Comparison of ENCODE assay signal across 17 cellular contexts in the genomic region with DNA sequence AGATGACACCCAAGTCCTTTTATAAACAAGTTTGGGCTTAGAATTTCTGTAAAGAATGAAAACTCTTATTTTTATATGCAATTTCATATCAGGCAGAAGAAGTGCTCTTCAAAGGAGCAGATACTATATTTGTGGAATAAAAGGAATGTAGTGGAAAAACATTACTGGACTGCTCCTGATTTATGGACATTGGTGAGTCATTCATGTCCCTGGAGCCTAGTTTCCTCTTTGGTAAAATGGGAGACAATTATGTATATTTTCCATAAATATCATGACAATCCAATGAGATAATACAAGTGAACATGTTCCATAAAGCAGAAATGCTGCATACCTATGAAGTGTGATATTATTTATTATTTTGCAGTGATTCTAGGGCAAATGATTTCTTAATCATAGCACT.
DNase-seq lines count a peak whose midpoint lies in the region; ATAC-seq and TF ChIP-seq lines count a peak whose summit lies in the region.
"Had no signal": no experiment of that assay in that cellular context is flagged by ENCODE, and none has a peak within 500 bp of the region (broad histone marks: within the 10 kb centered on the region; RNA-seq: fewer than 3 reads in every experiment).

No MANE protein-coding gene starts in this region.

- TF ChIP-seq CTCF in HFFc6 (IDR thresholded peaks at IDR 0.05) (no peak), brain microvascular endothelial cell (IDR thresholded peaks at IDR 0.05; ENCODE audit: low read depth, low read length, missing control alignments) (no peak)

- H3K36me3 Mint-ChIP-seq in HFFc6 (ENCODE audit: low read depth), result peaks cover 21% of the 10 kb centered on the region
- H3K36me3 Mint-ChIP-seq: neural progenitor cell had no signal

- H3K4me3 ChIP-seq in brain microvascular endothelial cell (ENCODE audit: low read depth, low read length), result no peak overlapping the region
- H3K4me3 ChIP-seq: esophagus squamous epithelium, MG63, neural progenitor cell had no signal

- H3K27me3 Mint-ChIP-seq in HFFc6 (ENCODE audit: insufficient read depth), result no peaks in the 10 kb centered on the region

- no peak for ATAC-seq in GM18505 (IDR thresholded peaks at IDR 0.05; ENCODE audit: unreplicated experiment)
- ATAC-seq: T-helper 17 cell had no signal

- H3K4me3 Mint-ChIP-seq in HFFc6, result peak overlapping the region; percentile 39
- H3K4me3 Mint-ChIP-seq: B cell, neural progenitor cell, T-helper 17 cell had no signal

- in situ Hi-C loops in ACHN (cut with HindIII; ENCODE audit: low pct_ligation_motif_present, low pct_unique_long_range_greater_than_20kb, low sequenced_read_pairs), result no loop called here
- in situ Hi-C loops in brain microvascular endothelial cell (cut with HindIII; ENCODE audit: low pct_ligation_motif_present, low sequenced_read_pairs), result no loop called here

- H3K27me3 ChIP-seq in brain microvascular endothelial cell (replicated peaks), result no peaks in the 10 kb centered on the region
- H3K27me3 ChIP-seq: esophagus squamous epithelium, MG63, neural progenitor cell had no signal

- peak; percentile 3 for DNase-seq in ACHN
- DNase-seq in HFFc6, result peak; percentile 65
- DNase-seq in brain microvascular endothelial cell, result peak; percentile 29
- DNase-seq in kidney glomerular epithelial cell (lab: John Stamatoyannopoulos, UW), result peak; percentile 61
- no peak for DNase-seq in activated CD4-positive, alpha-beta T cell treated with anti-CD3 and anti-CD28 coated beads for 48 hours
- no peak for DNase-seq in activated naive CD4-positive, alpha-beta T cell treated with anti-CD3 and anti-CD28 coated beads, Interleukin-2, amount 50 U/mL, for 16 hours
- no peak for DNase-seq in activated CD8-positive, alpha-beta memory T cell treated with anti-CD3 and anti-CD28 coated beads, Interleukin-2, amount 50 U/mL, for 48 hours
- DNase-seq: activated CD4-positive, alpha-beta T cell treated with anti-CD3 and anti-CD28 coated beads, Interleukin-2, amount 50 U/mL, for 48 hours; activated gamma-delta T cell; esophagus squamous epithelium; GDM1; MG63; NCI-H2171; T-helper 17 cell had no signal

- H3K27ac Mint-ChIP-seq in HFFc6, result 0 out of 2 replicates have a peak overlapping the region, but pooled peaks have one; percentile 26
- H3K27ac Mint-ChIP-seq: B cell, neural progenitor cell, T-helper 17 cell had no signal

- H3K36me3 ChIP-seq in brain microvascular endothelial cell (replicated peaks), result no peaks in the 10 kb centered on the region
- H3K36me3 ChIP-seq: esophagus squamous epithelium, MG63, neural progenitor cell had no signal

- no peaks in the 10 kb centered on the region for H3K9me3 Mint-ChIP-seq in HFFc6

- no peak for TF ChIP-seq POLR2A in GM18505 (IDR thresholded peaks at IDR 0.05; ENCODE audit: borderline replicate concordance, extremely low read depth, insufficient read depth, insufficient read length)

- no peak overlapping the region for H3K27ac ChIP-seq in brain microvascular endothelial cell
- H3K27ac ChIP-seq: esophagus squamous epithelium, neural progenitor cell had no signal

- peaks cover 60% of the 10 kb centered on the region for H3K4me1 Mint-ChIP-seq in HFFc6 (ENCODE audit: low read depth)
- H3K4me1 Mint-ChIP-seq: B cell had no signal

Comparison
In these comparisons a context has a peak if more than half of its experiments do, and no peak if none do; other contexts are left out.
1. DNase-seq: peak in ACHN (single experiment), HFFc6 (single experiment), brain microvascular endothelial cell (single experiment) and kidney glomerular epithelial cell (single experiment); none in activated CD4-positive, alpha-beta T cell treated with anti-CD3 and anti-CD28 coated beads for 48 hours (single experiment), activated naive CD4-positive, alpha-beta T cell treated with anti-CD3 and anti-CD28 coated beads, Interleukin-2, amount 50 U/mL, for 16 hours (single experiment) and activated CD8-positive, alpha-beta memory T cell treated with anti-CD3 and anti-CD28 coated beads, Interleukin-2, amount 50 U/mL, for 48 hours (single experiment).